8 cellular contexts compared by ENCODE assay signal in genomic region chr9:127557466-127557869, GRCh38. TPM values are rescaled to one million over a fixed set of nuclear protein-coding genes. Genes with fewer than 3 reads are reported as not detected.
DNase-seq lines count a peak whose midpoint lies in the region; ATAC-seq and TF ChIP-seq lines count a peak whose summit lies in the region.

No MANE protein-coding gene starts in this region.

- no peak overlapping the region for H3K4me3 ChIP-seq in neural progenitor cell

- H3K9me3 ChIP-seq in neural progenitor cell (ENCODE audit: low read depth) = no peaks in the 10 kb centered on the region

- peak overlapping the region; percentile 80 for H3K27ac ChIP-seq in neural progenitor cell

- H3K27me3 Mint-ChIP-seq in effector memory CD8-positive, alpha-beta T cell = no peaks in the 10 kb centered on the region
- peaks cover 11% of the 10 kb centered on the region for H3K27me3 Mint-ChIP-seq in neural progenitor cell (ENCODE audit: insufficient read depth, low read depth)

- H2AFZ ChIP-seq in neural progenitor cell (replicated peaks) = no peak overlapping the region

- peaks cover 3% of the 10 kb centered on the region for H3K36me3 Mint-ChIP-seq in effector memory CD8-positive, alpha-beta T cell (ENCODE audit: insufficient read depth)
- no peaks in the 10 kb centered on the region for H3K36me3 Mint-ChIP-seq in neural progenitor cell

- peaks cover 40% of the 10 kb centered on the region for H3K4me1 ChIP-seq in neural progenitor cell

- peak overlapping the region; percentile 63 to 71 for H3K4me3 Mint-ChIP-seq in effector memory CD8-positive, alpha-beta T cell
- peak overlapping the region; percentile 33 for H3K4me3 Mint-ChIP-seq in neural progenitor cell

- no peak for ATAC-seq in effector memory CD8-positive, alpha-beta T cell (replicated peaks)
- ATAC-seq in GM18861 (IDR thresholded peaks at IDR 0.05; ENCODE audit: unreplicated experiment) = no peak

- H4K20me1 ChIP-seq in neural progenitor cell (ENCODE audit: low read depth) = peaks cover 8% of the 10 kb centered on the region

- H3K4me1 Mint-ChIP-seq in effector memory CD8-positive, alpha-beta T cell (ENCODE audit: low read depth in 2 of 2) = peaks cover 49 to 54% of the 10 kb centered on the region in 2 donors
- H3K4me1 Mint-ChIP-seq in neural progenitor cell = peaks cover 71% of the 10 kb centered on the region

- no peaks in the 10 kb centered on the region for H3K9me3 Mint-ChIP-seq in effector memory CD8-positive, alpha-beta T cell
- H3K9me3 Mint-ChIP-seq in neural progenitor cell = no peaks in the 10 kb centered on the region

- DNase-seq in COLO829 (ENCODE audit: low spot score) (peak; percentile 75), neural progenitor cell (ENCODE audit: low spot score) (peak; percentile 53), hepatic stellate cell (ENCODE audit: low spot score) (no peak), NCI-H2171 treated with DMSO at 0.1 percent for 48 hours (lab: John Stamatoyannopoulos, UW) (no peak)
- DNase-seq in effector memory CD8-positive, alpha-beta T cell = no peak
- DNase-seq in stimulated activated naive CD4-positive, alpha-beta T cell (lab: John Stamatoyannopoulos, UW) = no peak

- H3K27ac Mint-ChIP-seq in effector memory CD8-positive, alpha-beta T cell = peak overlapping the region; percentile 86 to 94
- no peak overlapping the region for H3K27ac Mint-ChIP-seq in neural progenitor cell

- peaks cover 29% of the 10 kb centered on the region for H3K79me2 ChIP-seq in neural progenitor cell (ENCODE audit: low read depth)

- no peak overlapping the region for H3K9ac ChIP-seq in neural progenitor cell

- H3K27me3 ChIP-seq in neural progenitor cell = no peaks in the 10 kb centered on the region

- peak overlapping the region; percentile 25 for H3K4me2 ChIP-seq in neural progenitor cell

- no peaks in the 10 kb centered on the region for H3K36me3 ChIP-seq in neural progenitor cell

- TF ChIP-seq CTCF in neural progenitor cell (IDR thresholded peaks at IDR 0.05) = no peak

- H3F3A ChIP-seq in neural progenitor cell (ENCODE audit: low read depth) = peaks cover 26% of the 10 kb centered on the region

TF ChIP-seq in PFSK-1, 5 proteins besides CTCF, POLR2A, EP300 and RAD21:
- TF ChIP-seq, protein P1, sequence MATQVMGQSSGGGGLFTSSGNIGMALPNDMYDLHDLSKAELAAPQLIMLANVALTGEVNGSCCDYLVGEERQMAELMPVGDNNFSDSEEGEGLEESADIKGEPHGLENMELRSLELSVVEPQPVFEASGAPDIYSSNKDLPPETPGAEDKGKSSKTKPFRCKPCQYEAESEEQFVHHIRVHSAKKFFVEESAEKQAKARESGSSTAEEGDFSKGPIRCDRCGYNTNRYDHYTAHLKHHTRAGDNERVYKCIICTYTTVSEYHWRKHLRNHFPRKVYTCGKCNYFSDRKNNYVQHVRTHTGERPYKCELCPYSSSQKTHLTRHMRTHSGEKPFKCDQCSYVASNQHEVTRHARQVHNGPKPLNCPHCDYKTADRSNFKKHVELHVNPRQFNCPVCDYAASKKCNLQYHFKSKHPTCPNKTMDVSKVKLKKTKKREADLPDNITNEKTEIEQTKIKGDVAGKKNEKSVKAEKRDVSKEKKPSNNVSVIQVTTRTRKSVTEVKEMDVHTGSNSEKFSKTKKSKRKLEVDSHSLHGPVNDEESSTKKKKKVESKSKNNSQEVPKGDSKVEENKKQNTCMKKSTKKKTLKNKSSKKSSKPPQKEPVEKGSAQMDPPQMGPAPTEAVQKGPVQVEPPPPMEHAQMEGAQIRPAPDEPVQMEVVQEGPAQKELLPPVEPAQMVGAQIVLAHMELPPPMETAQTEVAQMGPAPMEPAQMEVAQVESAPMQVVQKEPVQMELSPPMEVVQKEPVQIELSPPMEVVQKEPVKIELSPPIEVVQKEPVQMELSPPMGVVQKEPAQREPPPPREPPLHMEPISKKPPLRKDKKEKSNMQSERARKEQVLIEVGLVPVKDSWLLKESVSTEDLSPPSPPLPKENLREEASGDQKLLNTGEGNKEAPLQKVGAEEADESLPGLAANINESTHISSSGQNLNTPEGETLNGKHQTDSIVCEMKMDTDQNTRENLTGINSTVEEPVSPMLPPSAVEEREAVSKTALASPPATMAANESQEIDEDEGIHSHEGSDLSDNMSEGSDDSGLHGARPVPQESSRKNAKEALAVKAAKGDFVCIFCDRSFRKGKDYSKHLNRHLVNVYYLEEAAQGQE (IDR thresholded peaks at IDR 0.05; ENCODE audit: insufficient read depth in 1 of 2, low read depth in 2 of 2, low read length in 2 of 2) = peak in 1 of 2 experiments; percentile 44; a peak in 1 of 4 replicates
- TF ChIP-seq TAF1 (IDR thresholded peaks at IDR 0.05; ENCODE audit: borderline replicate concordance, insufficient read depth, low read length) = peak; percentile 19; the same call in 1 of the 2 replicates
- TF ChIP-seq FOXP2 (optimal IDR thresholded peaks at IDR 0.05; ENCODE audit: borderline replicate concordance, extremely low read depth, extremely low read length, insufficient read depth) = no peak
TF ChIP-seq in PFSK-1: peak in this region for 2.

RNA-seq across cellular contexts. Expression of gene STXBP1, which starts 54.6 kb away (rescaled TPM):
- polyA plus RNA-seq in PFSK-1 (2012; ENCODE audit: insufficient read length, low read depth) = 26.4 TPM
- 12.0 and 23.1 TPM in 2 replicates for total RNA-seq in neural progenitor cell (ENCODE audit: low replicate concordance)

Comparison
In these comparisons a context has a peak if more than half of its experiments do, and no peak if none do; other contexts are left out.
1. DNase-seq: peak in COLO829 (single experiment) and neural progenitor cell (single experiment); none in effector memory CD8-positive, alpha-beta T cell (0 of 3), stimulated activated naive CD4-positive, alpha-beta T cell (0 of 6), hepatic stellate cell (single experiment) and NCI-H2171 treated with DMSO at 0.1 percent for 48 hours (single experiment).